ENCODE assay signal across 17 cellular contexts in the genomic region with DNA sequence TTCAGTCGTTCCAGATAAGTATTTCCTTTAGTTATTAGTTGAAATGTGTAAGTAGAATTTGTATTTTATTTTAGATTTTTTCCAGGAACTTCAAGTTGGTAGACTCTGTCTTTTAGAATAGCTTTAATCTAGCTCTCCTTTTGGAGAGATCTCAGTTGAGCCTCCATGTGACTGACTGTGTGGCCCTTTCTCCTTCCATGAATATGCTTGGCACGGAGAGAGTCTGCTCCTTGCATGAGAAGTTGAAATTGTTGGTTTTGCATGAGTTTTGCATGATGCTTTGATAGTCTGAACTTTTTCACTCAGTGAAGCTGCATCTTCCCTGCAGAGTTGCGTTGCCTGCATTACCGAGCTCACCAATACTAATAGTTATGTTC. TPM values are rescaled to one million over a fixed set of nuclear protein-coding genes. Genes with fewer than 3 reads are reported as not detected.
DNase-seq lines count a peak whose midpoint lies in the region; ATAC-seq lines count a peak whose summit lies in the region.
"Had no signal": no experiment of that assay in that cellular context is flagged by ENCODE, and none has a peak within 500 bp of the region (broad histone marks: within the 10 kb centered on the region; RNA-seq: fewer than 3 reads in every experiment).

No MANE protein-coding gene starts in this region.

- H3K27ac ChIP-seq in substantia nigra (ENCODE audit: low read depth, low read length, poor library complexity, severe bottlenecking) = no peak overlapping the region
- H3K27ac ChIP-seq: GM23248, Peyer's patch, SK-N-MC, transverse colon had no signal

- ATAC-seq in T-cell (replicated peaks in 1 of 4) (no peak), GM19463 (IDR thresholded peaks at IDR 0.05; ENCODE audit: unreplicated experiment) (no peak)
- peak; percentile 16 for ATAC-seq in activated naive CD8-positive, alpha-beta T cell treated with anti-CD3 and anti-CD28 coated beads, Interleukin-2, amount 10 ng/mL, durations not matched to agents 7 days and 5 days (ENCODE audit: low read depth)
- peak; percentile 4 for ATAC-seq in stimulated activated effector memory CD8-positive, alpha-beta T cell treated with anti-CD3 and anti-CD28 coated beads, Interleukin-12 subunit alpha, Interleukin-12 subunit beta, amount 100 ng/mL, for 72 hours
- ATAC-seq: left cardiac atrium had no signal

- H3K4me3 Mint-ChIP-seq in activated CD4-positive, alpha-beta T cell treated with anti-CD3 and anti-CD28 coated beads, Interleukin-2, amount 10 ng/mL, durations not matched to agents 24 days and 14 days = peak overlapping the region; percentile 79
- H3K4me3 Mint-ChIP-seq in T-cell = peak overlapping the region; percentile 55 to 64 (median 62)
- peak overlapping the region; percentile 71 for H3K4me3 Mint-ChIP-seq in activated naive CD8-positive, alpha-beta T cell treated with anti-CD3 and anti-CD28 coated beads, Interleukin-2, amount 10 ng/mL, durations not matched to agents 7 days and 5 days
- peak overlapping the region; percentile 75 for H3K4me3 Mint-ChIP-seq in stimulated activated effector memory CD8-positive, alpha-beta T cell treated with anti-CD3 and anti-CD28 coated beads, Interleukin-12 subunit alpha, Interleukin-12 subunit beta, amount 100 ng/mL, for 72 hours
- H3K4me3 Mint-ChIP-seq: mesothelial cell of epicardium had no signal

- H3K27me3 Mint-ChIP-seq in activated CD4-positive, alpha-beta T cell treated with anti-CD3 and anti-CD28 coated beads, Interleukin-2, amount 10 ng/mL, durations not matched to agents 24 days and 14 days = no peaks in the 10 kb centered on the region
- H3K27me3 Mint-ChIP-seq in T-cell = no peaks in the 10 kb centered on the region
- peaks cover 7% of the 10 kb centered on the region for H3K27me3 Mint-ChIP-seq in activated naive CD8-positive, alpha-beta T cell treated with anti-CD3 and anti-CD28 coated beads, Interleukin-2, amount 10 ng/mL, durations not matched to agents 7 days and 5 days

- peak overlapping the region; percentile 97 for H3K27ac Mint-ChIP-seq in activated CD4-positive, alpha-beta T cell treated with anti-CD3 and anti-CD28 coated beads, Interleukin-2, amount 10 ng/mL, durations not matched to agents 24 days and 14 days
- no peak overlapping the region for H3K27ac Mint-ChIP-seq in T-cell
- peak overlapping the region; percentile 51 for H3K27ac Mint-ChIP-seq in activated naive CD8-positive, alpha-beta T cell treated with anti-CD3 and anti-CD28 coated beads, Interleukin-2, amount 10 ng/mL, durations not matched to agents 7 days and 5 days
- peak overlapping the region; percentile 96 for H3K27ac Mint-ChIP-seq in stimulated activated effector memory CD8-positive, alpha-beta T cell treated with anti-CD3 and anti-CD28 coated beads, Interleukin-12 subunit alpha, Interleukin-12 subunit beta, amount 100 ng/mL, for 72 hours
- H3K27ac Mint-ChIP-seq: mesothelial cell of epicardium had no signal

- H3K36me3 Mint-ChIP-seq in activated CD4-positive, alpha-beta T cell treated with anti-CD3 and anti-CD28 coated beads, Interleukin-2, amount 10 ng/mL, durations not matched to agents 24 days and 14 days (ENCODE audit: low read depth) = peaks cover 50% of the 10 kb centered on the region
- H3K36me3 Mint-ChIP-seq in T-cell = peaks cover 47% of the 10 kb centered on the region
- peaks cover 59% of the 10 kb centered on the region for H3K36me3 Mint-ChIP-seq in activated naive CD8-positive, alpha-beta T cell treated with anti-CD3 and anti-CD28 coated beads, Interleukin-2, amount 10 ng/mL, durations not matched to agents 7 days and 5 days
- peaks cover 65% of the 10 kb centered on the region for H3K36me3 Mint-ChIP-seq in stimulated activated effector memory CD8-positive, alpha-beta T cell treated with anti-CD3 and anti-CD28 coated beads, Interleukin-12 subunit alpha, Interleukin-12 subunit beta, amount 100 ng/mL, for 72 hours

- no peaks in the 10 kb centered on the region for H3K9me3 Mint-ChIP-seq in activated CD4-positive, alpha-beta T cell treated with anti-CD3 and anti-CD28 coated beads, Interleukin-2, amount 10 ng/mL, durations not matched to agents 24 days and 14 days
- H3K9me3 Mint-ChIP-seq in T-cell = no peaks in the 10 kb centered on the region
- H3K9me3 Mint-ChIP-seq in activated naive CD8-positive, alpha-beta T cell treated with anti-CD3 and anti-CD28 coated beads, Interleukin-2, amount 10 ng/mL, durations not matched to agents 7 days and 5 days = no peaks in the 10 kb centered on the region
- no peaks in the 10 kb centered on the region for H3K9me3 Mint-ChIP-seq in stimulated activated effector memory CD8-positive, alpha-beta T cell treated with anti-CD3 and anti-CD28 coated beads, Interleukin-12 subunit alpha, Interleukin-12 subunit beta, amount 100 ng/mL, for 72 hours

- no peak for DNase-seq in activated CD4-positive, alpha-beta T cell treated with anti-CD3 and anti-CD28 coated beads, Interleukin-2, amount 10 ng/mL, durations not matched to agents 24 days and 14 days
- DNase-seq in activated CD4-positive, alpha-beta T cell treated with anti-CD3 and anti-CD28 coated beads, Interleukin-2, amount 50 U/mL, for 1 hour = no peak
- no peak for DNase-seq in T-cell
- no peak for DNase-seq in activated naive CD8-positive, alpha-beta T cell treated with anti-CD3 and anti-CD28 coated beads, Interleukin-2, amount 10 ng/mL, durations not matched to agents 7 days and 5 days
- no peak for DNase-seq in stimulated activated effector memory CD8-positive, alpha-beta T cell treated with anti-CD3 and anti-CD28 coated beads, Interleukin-12 subunit alpha, Interleukin-12 subunit beta, amount 100 ng/mL, for 72 hours (ENCODE audit: low spot score in 2 of 2)
- no peak for DNase-seq in substantia nigra (lab: John Stamatoyannopoulos, UW)
- DNase-seq in NCI-H1417 (lab: John Stamatoyannopoulos, UW) = no peak
- DNase-seq: activated gamma-delta T cell, GM23248, left cardiac atrium, NCI-H1694, Peyer's patch, retina, transverse colon had no signal

- intact Hi-C loops in activated CD4-positive, alpha-beta T cell treated with anti-CD3 and anti-CD28 coated beads, Interleukin-2, amount 10 ng/mL, durations not matched to agents 24 days and 14 days (cut with micrococcal nuclease) = loop anchor here (1.0 to 2.0 kb wide), 3 partner anchors 33 to 163 kb away; a partner anchor contains a TSS

- POLR2A ChIA-PET in T-cell (lab: Charles Lee) = no interaction called here
- POLR2A ChIA-PET in activated naive CD8-positive, alpha-beta T cell treated with anti-CD3 and anti-CD28 coated beads, Interleukin-2, amount 10 ng/mL, durations not matched to agents 7 days and 5 days (lab: Charles Lee) = interaction anchor here (0.5 kb wide), 1 partner anchor 26 kb away, joined by 3 read pairs; no protein-coding TSS in a partner anchor

- peaks cover 25% of the 10 kb centered on the region for H3K4me1 Mint-ChIP-seq in activated CD4-positive, alpha-beta T cell treated with anti-CD3 and anti-CD28 coated beads, Interleukin-2, amount 10 ng/mL, durations not matched to agents 24 days and 14 days
- H3K4me1 Mint-ChIP-seq in T-cell = peaks cover 22 to 41% (median 33%) of the 10 kb centered on the region in 3 donors
- H3K4me1 Mint-ChIP-seq in activated naive CD8-positive, alpha-beta T cell treated with anti-CD3 and anti-CD28 coated beads, Interleukin-2, amount 10 ng/mL, durations not matched to agents 7 days and 5 days = peaks cover 19% of the 10 kb centered on the region
- H3K4me1 Mint-ChIP-seq in stimulated activated effector memory CD8-positive, alpha-beta T cell treated with anti-CD3 and anti-CD28 coated beads, Interleukin-12 subunit alpha, Interleukin-12 subunit beta, amount 100 ng/mL, for 72 hours = peaks cover 24% of the 10 kb centered on the region
- H3K4me1 Mint-ChIP-seq: mesothelial cell of epicardium had no signal

- CTCF ChIA-PET in T-cell (lab: Charles Lee) = interaction anchor here in 1 of 2 donors (0.6 kb wide), 1 partner anchor 54 kb away, joined by 9 read pairs; no protein-coding TSS in a partner anchor

RNA-seq across cellular contexts. Expression of a gene that starts 32.8 kb away (rescaled TPM):
- 56.7 and 57.0 TPM in 2 replicates for total RNA-seq in activated CD4-positive, alpha-beta T cell treated with anti-CD3 and anti-CD28 coated beads, Interleukin-2, amount 10 ng/mL, durations not matched to agents 24 days and 14 days
- total RNA-seq in T-cell = 1 to 10 TPM in 4 of 5 donors, under 1 TPM in 1; 0.44 to 3.6 (median 2.3) TPM
- total RNA-seq in activated naive CD8-positive, alpha-beta T cell treated with anti-CD3 and anti-CD28 coated beads, Interleukin-2, amount 10 ng/mL, durations not matched to agents 7 days and 5 days = under 1 TPM; 0.14 to 0.61 TPM

Comparison
In these comparisons a context has a peak if more than half of its experiments do, and no peak if none do; other contexts are left out.
1. H3K27ac Mint-ChIP-seq: peak in activated CD4-positive, alpha-beta T cell treated with anti-CD3 and anti-CD28 coated beads, Interleukin-2, amount 10 ng/mL, durations not matched to agents 24 days and 14 days (single experiment), activated naive CD8-positive, alpha-beta T cell treated with anti-CD3 and anti-CD28 coated beads, Interleukin-2, amount 10 ng/mL, durations not matched to agents 7 days and 5 days (single experiment) and stimulated activated effector memory CD8-positive, alpha-beta T cell treated with anti-CD3 and anti-CD28 coated beads, Interleukin-12 subunit alpha, Interleukin-12 subunit beta, amount 100 ng/mL, for 72 hours (single experiment); none in T-cell (0 of 2).
2. ATAC-seq: peak in activated naive CD8-positive, alpha-beta T cell treated with anti-CD3 and anti-CD28 coated beads, Interleukin-2, amount 10 ng/mL, durations not matched to agents 7 days and 5 days (single experiment) and stimulated activated effector memory CD8-positive, alpha-beta T cell treated with anti-CD3 and anti-CD28 coated beads, Interleukin-12 subunit alpha, Interleukin-12 subunit beta, amount 100 ng/mL, for 72 hours (single experiment); none in T-cell (0 of 4) and GM19463 (single experiment).
3. RNA of a gene that starts 32.8 kb away (total RNA-seq): 56.7 to 57.0 TPM in activated CD4-positive, alpha-beta T cell treated with anti-CD3 and anti-CD28 coated beads, Interleukin-2, amount 10 ng/mL, durations not matched to agents 24 days and 14 days; 0.44 to 3.6 TPM in T-cell and 0.14 to 0.61 TPM in activated naive CD8-positive, alpha-beta T cell treated with anti-CD3 and anti-CD28 coated beads, Interleukin-2, amount 10 ng/mL, durations not matched to agents 7 days and 5 days; every median in the first group is over 10 times any median in the second.
4. Peak in every context shown above with its lines, with median percentiles within 50 percentile points of each other: H3K4me3 Mint-ChIP-seq.